In genomic region chr2:17272649-17273048, GRCh38 we compare ENCODE assay signal across 21 cellular contexts.
DNase-seq lines count a peak whose midpoint lies in the region; ATAC-seq and TF ChIP-seq lines count a peak whose summit lies in the region.
"Had no signal": no experiment of that assay in that cellular context is flagged by ENCODE, and none has a peak within 500 bp of the region (broad histone marks: within the 10 kb centered on the region; RNA-seq: fewer than 3 reads in every experiment).

No MANE protein-coding gene starts in this region.

- H3K27me3 Mint-ChIP-seq in H9 (ENCODE audit: low read depth) = no peaks in the 10 kb centered on the region
- H3K27me3 Mint-ChIP-seq: activated B cell treated with CpG ODN at 0.5 μM for 24 hours; naive thymus-derived CD4-positive, alpha-beta T cell; stimulated activated naive CD8-positive, alpha-beta T cell treated with anti-CD3 and anti-CD28 coated beads, Interleukin-15, amount 100 ng/mL, for 72 hours; T-helper 17 cell had no signal

- H3K4me2 ChIP-seq in mammary epithelial cell (ENCODE audit: insufficient read depth, low read depth, low read length) (peak overlapping the region; percentile 33), H9 (ENCODE audit: insufficient read depth, insufficient read length, low read length) (no peak overlapping the region), neuronal stem cell (ENCODE audit: insufficient read depth, low read length, poor library complexity, severe bottlenecking) (no peak overlapping the region)
- H3K4me2 ChIP-seq: KMS-11 had no signal

- H3K18ac ChIP-seq in H9 (ENCODE audit: insufficient read length, low read depth, low read length) = no peak overlapping the region
- no peak overlapping the region for H3K18ac ChIP-seq in neuronal stem cell (ENCODE audit: low read length)

- intact Hi-C loops in mammary epithelial cell (cut with micrococcal nuclease) = loop anchor here (2.0 kb wide), 1 partner anchor 30 kb away; no protein-coding TSS in a partner anchor

- H3K27ac ChIP-seq in mammary epithelial cell (ENCODE audit: insufficient read depth, low read depth, low read length) (peak overlapping the region; percentile 39), H9 (ENCODE audit: insufficient read length, low read depth, low read length) (no peak overlapping the region), neuronal stem cell (replicated peaks; ENCODE audit: low read length) (no peak overlapping the region)
- H3K27ac ChIP-seq: colonic mucosa, KMS-11, psoas muscle had no signal

- H2BK15ac ChIP-seq in H9 (ENCODE audit: low read depth, low read length) (no peak overlapping the region), neuronal stem cell (ENCODE audit: low read length) (no peak overlapping the region)

- dilution Hi-C loops in mammary epithelial cell (cut with HindIII; ENCODE audit: low sequenced_read_pairs) = no loop called here

- H3K79me1 ChIP-seq in H9 (ENCODE audit: insufficient read depth, low read depth, low read length, poor library complexity, severe bottlenecking) (no peaks in the 10 kb centered on the region), neuronal stem cell (ENCODE audit: low read depth, low read length) (no peaks in the 10 kb centered on the region)

- H3K23ac ChIP-seq in H9 (ENCODE audit: insufficient read length, low read depth, low read length) = no peak overlapping the region
- no peak overlapping the region for H3K23ac ChIP-seq in neuronal stem cell (ENCODE audit: low read depth, low read length, poor library complexity)

- H2AFZ ChIP-seq in mammary epithelial cell (ENCODE audit: low read depth, low read length) = peak overlapping the region; percentile 64
- no peak overlapping the region for H2AFZ ChIP-seq in H9 (ENCODE audit: low read length)
- H2AFZ ChIP-seq in neuronal stem cell (ENCODE audit: low read length) = no peak overlapping the region

- in situ Hi-C loops in mammary epithelial cell (cut with MboI; ENCODE audit: low sequenced_read_pairs in 2 of 2) = no loop called here

- H2BK20ac ChIP-seq in H9 (ENCODE audit: low read depth, low read length, poor library complexity, severe bottlenecking) = no peak overlapping the region

- WGBS in mammary epithelial cell (ENCODE audit: low coverage, missing lambda C conversion rate) = 75% methylated on average over 2 of the region's 3 CpGs
- WGBS in H9 (ENCODE audit: extremely low coverage, insufficient read length, low lambda C conversion rate) = no CpG with 5 or more reads among the region's 3 CpGs
- WGBS in neuronal stem cell (ENCODE audit: extremely low coverage in 2 of 2, insufficient read length in 2 of 2, insufficient replicate concordance in 1 of 2), 2 donors = no CpG with 5 or more reads among the region's 3 CpGs

- no peaks in the 10 kb centered on the region for H3K36me3 Mint-ChIP-seq in H9 (ENCODE audit: insufficient read depth in 1 of 3, low read depth in 3 of 3)
- H3K36me3 Mint-ChIP-seq: naive thymus-derived CD4-positive, alpha-beta T cell had no signal

- no peaks in the 10 kb centered on the region for H3K9me3 ChIP-seq in mammary epithelial cell (replicated peaks; ENCODE audit: insufficient read depth, low read length)
- no peaks in the 10 kb centered on the region for H3K9me3 ChIP-seq in H9 (ENCODE audit: control insufficient read depth, low read depth, low read length)
- H3K9me3 ChIP-seq in neuronal stem cell (replicated peaks in 1 of 2; ENCODE audit: control insufficient read depth in 2 of 2, insufficient read depth in 1 of 2, low read depth in 1 of 2, low read length in 2 of 2) = no peaks in the 10 kb centered on the region
- H3K9me3 ChIP-seq: colonic mucosa, psoas muscle had no signal

- no peaks in the 10 kb centered on the region for H3K79me2 ChIP-seq in mammary epithelial cell (ENCODE audit: insufficient read depth, low read length)
- no peaks in the 10 kb centered on the region for H3K79me2 ChIP-seq in H9 (ENCODE audit: insufficient read depth, low read length)

- TF ChIP-seq CTCF in mammary epithelial cell (conservative IDR thresholded peaks at IDR 0.05 in 1 of 2, IDR thresholded peaks at IDR 0.05 in 1 of 2; ENCODE audit: extremely low read depth in 1 of 2, insufficient read depth in 1 of 2, low read depth in 1 of 2, low read length in 2 of 2) = no peak
- TF ChIP-seq CTCF in H9 (conservative IDR thresholded peaks at IDR 0.05) = no peak

- no peak overlapping the region for H4K5ac ChIP-seq in H9 (ENCODE audit: insufficient read length, low read depth, low read length)

- peaks cover 3 to 4% of the 10 kb centered on the region in 2 experiments; a peak in 3 of 5 replicates for H3K9me3 Mint-ChIP-seq in H9

- H4K20me1 ChIP-seq in mammary epithelial cell (ENCODE audit: insufficient read depth, low read length) (no peaks in the 10 kb centered on the region), H9 (ENCODE audit: control insufficient read depth, insufficient read depth, insufficient read length) (no peaks in the 10 kb centered on the region)

- H2BK120ac ChIP-seq in H9 (ENCODE audit: low read depth, low read length, poor library complexity, severe bottlenecking) = no peak overlapping the region
- no peak overlapping the region for H2BK120ac ChIP-seq in neuronal stem cell (ENCODE audit: low read depth, low read length)

- H3T11ph ChIP-seq in H9 (ENCODE audit: low read length) = no peak overlapping the region

- H4K91ac ChIP-seq in H9 (ENCODE audit: insufficient read length, low read depth, low read length) = no peak overlapping the region
- no peak overlapping the region for H4K91ac ChIP-seq in neuronal stem cell (ENCODE audit: low read depth, low read length, poor library complexity)

- H3K23me2 ChIP-seq in H9 (ENCODE audit: insufficient read length, low read depth, low read length, poor library complexity, severe bottlenecking) = no peaks in the 10 kb centered on the region

- no peak overlapping the region for H4K8ac ChIP-seq in H9 (replicated peaks; ENCODE audit: insufficient read length, low read depth, low read length)
- no peak overlapping the region for H4K8ac ChIP-seq in neuronal stem cell (ENCODE audit: low read depth, low read length)

- no peak overlapping the region for H3K4me3 Mint-ChIP-seq in H9
- H3K4me3 Mint-ChIP-seq: activated B cell treated with CpG ODN at 0.5 μM for 24 hours; naive thymus-derived CD4-positive, alpha-beta T cell; stimulated activated naive CD8-positive, alpha-beta T cell treated with anti-CD3 and anti-CD28 coated beads, Interleukin-15, amount 100 ng/mL, for 72 hours; T-helper 17 cell had no signal

- CTCF ChIA-PET in mammary epithelial cell (lab: Charles Lee; ENCODE audit: low non-redundant PET) = no interaction called here

- no peak overlapping the region for H3K27ac Mint-ChIP-seq in H9
- H3K27ac Mint-ChIP-seq: activated B cell treated with CpG ODN at 0.5 μM for 24 hours; naive thymus-derived CD4-positive, alpha-beta T cell; stimulated activated naive CD8-positive, alpha-beta T cell treated with anti-CD3 and anti-CD28 coated beads, Interleukin-15, amount 100 ng/mL, for 72 hours; T-helper 17 cell had no signal

- H3K4ac ChIP-seq in H9 (ENCODE audit: low read depth, low read length) = no peak overlapping the region
- H3K4ac ChIP-seq in neuronal stem cell (ENCODE audit: low read length) = no peak overlapping the region

- H3K36me3 ChIP-seq in mammary epithelial cell (ENCODE audit: insufficient read depth, low read length) (no peaks in the 10 kb centered on the region), neuronal stem cell (replicated peaks in 1 of 2; ENCODE audit: control insufficient read depth in 2 of 2, insufficient read depth in 2 of 2, low read length in 2 of 2) (no peaks in the 10 kb centered on the region)
- H3K36me3 ChIP-seq: colonic mucosa had no signal

- H2AK5ac ChIP-seq in H9 (ENCODE audit: insufficient read length, low read length) = no peak overlapping the region
- H2AK5ac ChIP-seq in neuronal stem cell (ENCODE audit: low read depth, low read length) = no peak overlapping the region

- H3K4me1 Mint-ChIP-seq in H9 = no peaks in the 10 kb centered on the region
- H3K4me1 Mint-ChIP-seq: naive thymus-derived CD4-positive, alpha-beta T cell; stimulated activated naive CD8-positive, alpha-beta T cell treated with anti-CD3 and anti-CD28 coated beads, Interleukin-15, amount 100 ng/mL, for 72 hours; T-helper 17 cell had no signal

- H2BK5ac ChIP-seq in H9 (ENCODE audit: insufficient read length, low read length) (no peak overlapping the region), neuronal stem cell (ENCODE audit: low read length) (no peak overlapping the region)

- H3K56ac ChIP-seq in H9 (ENCODE audit: insufficient read length, low read depth, low read length) = no peak overlapping the region

- H3K27me3 ChIP-seq in mammary epithelial cell (ENCODE audit: insufficient read depth, low read length) (no peaks in the 10 kb centered on the region), H9 (ENCODE audit: insufficient read depth, low read length) (no peaks in the 10 kb centered on the region), neuronal stem cell (ENCODE audit: control insufficient read depth in 3 of 3, insufficient read depth in 3 of 3, low read depth in 1 of 3, low read length in 3 of 3) (no peaks in the 10 kb centered on the region)
- H3K27me3 ChIP-seq: colonic mucosa had no signal

- H3K14ac ChIP-seq in H9 (ENCODE audit: insufficient read depth, low read length) (no peak overlapping the region), neuronal stem cell (ENCODE audit: low read length) (no peak overlapping the region)

- no peak overlapping the region for H3K4me3 ChIP-seq in mammary epithelial cell (replicated peaks in 1 of 3; ENCODE audit: insufficient read depth in 1 of 3, low read depth in 2 of 3, low read length in 3 of 3)
- no peak overlapping the region for H3K4me3 ChIP-seq in neuronal stem cell (ENCODE audit: low read length in 2 of 2)
- H3K4me3 ChIP-seq: colonic mucosa, lung, psoas muscle had no signal

- no peak for DNase-seq in mammary epithelial cell
- no peak for DNase-seq in H9
- no peak for DNase-seq in activated naive CD4-positive, alpha-beta T cell treated with anti-CD3 and anti-CD28 coated beads, Interleukin-2, amount 50 U/mL, for 16 hours
- DNase-seq in neuronal stem cell (ENCODE audit: low spot score) = no peak
- DNase-seq: activated B cell treated with CpG ODN at 0.5 μM for 24 hours; activated gamma-delta T cell treated with Interleukin-2 at 50 U/mL for 16 hours; aorta; colonic mucosa; naive thymus-derived CD4-positive, alpha-beta T cell; NCI-H226; psoas muscle; SHP77; stimulated activated CD4-positive, alpha-beta T cell treated with anti-CD3 and anti-CD28 coated beads, Interleukin-12 subunit alpha, Interleukin-12 subunit beta, amount 100 ng/mL, for 4 hours; stimulated activated naive CD8-positive, alpha-beta T cell treated with anti-CD3 and anti-CD28 coated beads, Interleukin-15, amount 100 ng/mL, for 72 hours; T-helper 17 cell had no signal

- ATAC-seq in GM18870 (IDR thresholded peaks at IDR 0.05; ENCODE audit: unreplicated experiment) = peak; percentile 64
- peak; percentile 63 for ATAC-seq in GM21529 (IDR thresholded peaks at IDR 0.05; ENCODE audit: unreplicated experiment)
- ATAC-seq in HG03095 (IDR thresholded peaks at IDR 0.05; ENCODE audit: unreplicated experiment) = peak; percentile 50
- no peak for ATAC-seq in HG03175 (IDR thresholded peaks at IDR 0.05; ENCODE audit: unreplicated experiment)
- ATAC-seq: naive thymus-derived CD4-positive, alpha-beta T cell; psoas muscle; stimulated activated naive CD8-positive, alpha-beta T cell treated with anti-CD3 and anti-CD28 coated beads, Interleukin-15, amount 100 ng/mL, for 72 hours; T-helper 17 cell had no signal

- H3K4me1 ChIP-seq in mammary epithelial cell (ENCODE audit: insufficient read depth, low read length) (peaks cover 11% of the 10 kb centered on the region), H9 (ENCODE audit: insufficient read depth, low read length) (no peaks in the 10 kb centered on the region; the same call in 1 of the 2 replicates), neuronal stem cell (ENCODE audit: control insufficient read depth in 2 of 2, insufficient read depth in 1 of 2, low read depth in 1 of 2, low read length in 2 of 2) (no peaks in the 10 kb centered on the region)
- H3K4me1 ChIP-seq: colonic mucosa, psoas muscle had no signal

- no peak overlapping the region for H3K9ac ChIP-seq in mammary epithelial cell (ENCODE audit: insufficient read depth, low read length)
- H3K9ac ChIP-seq in H9 (ENCODE audit: extremely low read depth, insufficient read length, low read length) = no peak overlapping the region
- H3K9ac ChIP-seq in neuronal stem cell (ENCODE audit: low read depth, low read length, poor library complexity) = no peak overlapping the region
- H3K9ac ChIP-seq: KMS-11 had no signal

- BruUV-seq in mammary epithelial cell (replicated peaks; lab: Mats Ljungman, UMichigan) = TSS peak; percentile 48

- H2BK12ac ChIP-seq in H9 (ENCODE audit: insufficient read length, low read depth, low read length) (no peak overlapping the region), neuronal stem cell (ENCODE audit: low read length) (no peak overlapping the region)
